ENCODE assay signal across 12 cellular contexts in genomic region chr1:147223740-147224615, GRCh38. TPM values are rescaled to one million over a fixed set of nuclear protein-coding genes. Genes with fewer than 3 reads are reported as not detected.
DNase-seq lines count a peak whose midpoint lies in the region; ATAC-seq and TF ChIP-seq lines count a peak whose summit lies in the region.
"Had no signal": no experiment of that assay in that cellular context is flagged by ENCODE, and none has a peak within 500 bp of the region (broad histone marks: within the 10 kb centered on the region; RNA-seq: fewer than 3 reads in every experiment).

No MANE protein-coding gene starts in this region.

- H3K4me3 ChIP-seq in Peyer's patch (peak overlapping the region in 3 of 4 donors; percentile 59 to 73 (median 67)), liver (ENCODE audit: low read depth in 1 of 3, low read length in 3 of 3) (peak overlapping the region; percentile 56 to 84 (median 78)), suprapubic skin (peak overlapping the region; percentile 52)

- H3K9me3 Mint-ChIP-seq in T-helper 1 cell treated with Interleukin-12 subunit alpha and Interleukin-12 subunit beta and Interleukin-4 antibody, amounts not matched to agents 30 μg/mL and 1 μg/mL, for 36 hours = no peaks in the 10 kb centered on the region

- H3K9ac ChIP-seq in liver (ENCODE audit: low read depth in 1 of 2, low read length in 2 of 2) = peak overlapping the region; percentile 30 to 88

- TF ChIP-seq RAD21 in liver (IDR thresholded peaks at IDR 0.05) = no peak

- DNase-seq in T-helper 1 cell (no peak), Peyer's patch (no peak), suprapubic skin (ENCODE audit: low spot score in 2 of 2) (no peak), NCI-H1048 (lab: John Stamatoyannopoulos, UW) (no peak)
- no peak for DNase-seq in stimulated activated CD4-positive, alpha-beta T cell treated with anti-CD3 and anti-CD28 coated beads, Interleukin-4, amount 100 ng/mL, for 1 hour
- DNase-seq: GM23248, NCI-H510A treated with DMSO at 0.1 percent for 48 hours, SHP77 treated with DMSO at 0.1 percent for 48 hours had no signal

- H3K27ac ChIP-seq in Peyer's patch = peak overlapping the region in 2 of 4 donors; percentile 83 to 85
- H3K27ac ChIP-seq in liver (ENCODE audit: low read depth in 1 of 2, low read length in 2 of 2) = peak overlapping the region; percentile 11 to 89
- H3K27ac ChIP-seq in suprapubic skin = no peak overlapping the region
- H3K27ac ChIP-seq: GM23248 had no signal

- WGBS in liver = 28% methylated on average over 14 of the region's 14 CpGs
- 73% methylated on average over 14 of the region's 14 CpGs for WGBS in suprapubic skin

- no peak for ATAC-seq in GM18867 (IDR thresholded peaks at IDR 0.05; ENCODE audit: unreplicated experiment)

- H3K4me3 Mint-ChIP-seq in T-helper 1 cell treated with Interleukin-12 subunit alpha and Interleukin-12 subunit beta and Interleukin-4 antibody, amounts not matched to agents 30 μg/mL and 1 μg/mL, for 36 hours = peak overlapping the region; percentile 27

- no peaks in the 10 kb centered on the region for H3K36me3 ChIP-seq in Peyer's patch
- peaks cover 0 to 12% (median 3%) of the 10 kb centered on the region in 4 donors for H3K36me3 ChIP-seq in liver (ENCODE audit: control insufficient read depth in 4 of 4, insufficient read depth in 3 of 4, low read depth in 1 of 4, low read length in 3 of 4)
- no peaks in the 10 kb centered on the region for H3K36me3 ChIP-seq in suprapubic skin

- H3K27me3 Mint-ChIP-seq in T-helper 1 cell treated with Interleukin-12 subunit alpha and Interleukin-12 subunit beta and Interleukin-4 antibody, amounts not matched to agents 30 μg/mL and 1 μg/mL, for 36 hours (ENCODE audit: low read depth) = no peaks in the 10 kb centered on the region

- H3K9me3 ChIP-seq in Peyer's patch (no peaks in the 10 kb centered on the region), liver (ENCODE audit: control insufficient read depth in 4 of 4, low read length in 3 of 4) (no peaks in the 10 kb centered on the region), suprapubic skin (no peaks in the 10 kb centered on the region)

- no peak for TF ChIP-seq POLR2A in Peyer's patch (IDR thresholded peaks at IDR 0.05)
- TF ChIP-seq POLR2A in suprapubic skin (IDR thresholded peaks at IDR 0.05) = no peak

- H3K27ac Mint-ChIP-seq in T-helper 1 cell treated with Interleukin-12 subunit alpha and Interleukin-12 subunit beta and Interleukin-4 antibody, amounts not matched to agents 30 μg/mL and 1 μg/mL, for 36 hours = no peak overlapping the region

- H3K4me1 Mint-ChIP-seq in T-helper 1 cell treated with Interleukin-12 subunit alpha and Interleukin-12 subunit beta and Interleukin-4 antibody, amounts not matched to agents 30 μg/mL and 1 μg/mL, for 36 hours (ENCODE audit: low read depth) = peaks cover 17% of the 10 kb centered on the region

- TF ChIP-seq EP300 in suprapubic skin (IDR thresholded peaks at IDR 0.05) = no peak

- TF ChIP-seq CTCF in Peyer's patch (IDR thresholded peaks at IDR 0.05) = no peak
- no peak for TF ChIP-seq CTCF in liver (IDR thresholded peaks at IDR 0.05; ENCODE audit: low read depth, low read length, missing input control)
- TF ChIP-seq CTCF in suprapubic skin (IDR thresholded peaks at IDR 0.05) = no peak

- H3K27me3 ChIP-seq in Peyer's patch (no peaks in the 10 kb centered on the region), liver (ENCODE audit: control insufficient read depth in 4 of 4, insufficient read depth in 4 of 4, low read length in 3 of 4) (no peaks in the 10 kb centered on the region), suprapubic skin (no peaks in the 10 kb centered on the region)

- H3K4me1 ChIP-seq in Peyer's patch (peaks cover 0 to 14% (median 0%) of the 10 kb centered on the region in 4 donors), liver (ENCODE audit: control insufficient read depth in 4 of 4, insufficient read depth in 4 of 4, low read length in 3 of 4) (peaks cover 3 to 52% (median 31%) of the 10 kb centered on the region in 4 donors), suprapubic skin (peaks cover 5% of the 10 kb centered on the region)

- H3K36me3 Mint-ChIP-seq in T-helper 1 cell treated with Interleukin-12 subunit alpha and Interleukin-12 subunit beta and Interleukin-4 antibody, amounts not matched to agents 30 μg/mL and 1 μg/mL, for 36 hours (ENCODE audit: low read depth) = no peaks in the 10 kb centered on the region

TF ChIP-seq in liver, 16 proteins besides CTCF, POLR2A, EP300 and RAD21:
- TF ChIP-seq SP1 (IDR thresholded peaks at IDR 0.05) = no peak
- TF ChIP-seq GABPA (IDR thresholded peaks at IDR 0.05 in 1 of 2, conservative IDR thresholded peaks at IDR 0.05 in 1 of 2) = no peak
- TF ChIP-seq MAX (IDR thresholded peaks at IDR 0.05) = no peak
- peak; percentile 97 for TF ChIP-seq REST (IDR thresholded peaks at IDR 0.05)
- peak; percentile 56 for TF ChIP-seq YY1 (IDR thresholded peaks at IDR 0.05)
- no peak for TF ChIP-seq ATF3 (IDR thresholded peaks at IDR 0.05)

RNA-seq across cellular contexts. Expression of gene FMO5, which starts 1.2 kb away (rescaled TPM):
- total RNA-seq in Peyer's patch = 100 to 1,000 TPM in 3 of 4 donors, 10 to 100 TPM in 1; 31.4 to 156 (median 127) TPM
- total RNA-seq in liver = 100 to 1,000 TPM in 1 of 2 donors, 10 to 100 TPM in 1; 75.5 to 152 TPM
- polyA plus RNA-seq in liver = 100 to 1,000 TPM in 1 of 2 donors, 10 to 100 TPM in 1; 36.0 to 123 TPM
- total RNA-seq in suprapubic skin = 10 to 100 TPM; 15.5 to 37.8 (median 30.4) TPM
- polyA plus RNA-seq: neural cell had no signal

RNA-seq across cellular contexts. Expression of gene CHD1L, which starts 18.5 kb away (rescaled TPM):
- total RNA-seq in Peyer's patch = 10 to 100 TPM; 25.8 to 71.0 (median 38.3) TPM
- total RNA-seq in liver = 10 to 100 TPM; 22.3 to 23.8 TPM
- 10 to 100 TPM; 14.1 to 19.9 TPM for polyA plus RNA-seq in liver
- 10 to 100 TPM; 17.6 to 20.9 (median 18.4) TPM for total RNA-seq in suprapubic skin

RNA-seq across cellular contexts. Expression of gene PRKAB2, which starts 51.7 kb away (rescaled TPM):
- 10 to 100 TPM in 3 of 4 donors, 1 to 10 TPM in 1; 9.9 to 45.5 (median 42.2) TPM for total RNA-seq in Peyer's patch
- total RNA-seq in liver = 10 to 100 TPM; 14.8 to 24.8 TPM
- 10 to 100 TPM; 13.6 to 13.9 TPM for polyA plus RNA-seq in liver
- 10 to 100 TPM; 13.8 to 39.7 (median 18.5) TPM for total RNA-seq in suprapubic skin
